Comparison of ENCODE assay signal across 12 cellular contexts in the genomic region with DNA sequence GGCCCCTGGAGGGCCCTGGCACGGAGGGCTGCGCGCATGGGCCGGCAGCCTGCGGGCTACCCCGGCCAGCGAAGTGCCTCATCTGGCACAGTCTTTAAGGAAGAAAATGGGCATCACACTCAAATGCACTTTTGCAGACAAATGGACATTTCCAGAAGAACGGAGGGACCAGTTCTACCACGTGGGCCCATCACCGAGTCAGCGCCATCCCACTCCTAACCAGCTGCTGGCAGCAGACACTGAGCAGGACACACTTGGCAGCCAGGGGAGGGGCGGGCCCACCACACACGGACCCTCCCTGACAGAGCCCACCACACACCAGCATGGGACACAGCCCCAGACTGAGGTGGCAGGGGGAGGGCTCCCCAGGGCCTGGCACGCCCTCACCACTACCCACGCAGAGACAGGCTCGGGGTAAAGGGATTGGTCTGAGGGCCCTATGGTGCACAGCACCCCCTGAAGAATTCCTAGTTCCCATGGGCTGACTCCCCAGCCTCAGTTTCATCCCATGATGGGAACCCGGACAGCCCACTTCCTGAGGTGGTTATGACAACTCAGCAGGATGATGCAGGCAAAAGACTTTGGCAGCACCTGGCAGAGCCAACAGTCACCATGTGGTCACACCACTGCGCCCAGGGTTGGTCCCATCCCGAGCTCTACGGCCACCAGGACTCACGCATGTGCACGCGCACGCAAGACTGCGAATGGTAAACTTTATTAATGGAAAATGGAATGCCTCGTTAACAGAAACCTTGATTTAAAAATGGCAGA. TPM values are rescaled to one million over a fixed set of nuclear protein-coding genes. Genes with fewer than 3 reads are reported as not detected.
DNase-seq lines count a peak whose midpoint lies in the region; FAIRE-seq and TF ChIP-seq lines count a peak whose summit lies in the region.
"Had no signal": no experiment of that assay in that cellular context is flagged by ENCODE, and none has a peak within 500 bp of the region (broad histone marks: within the 10 kb centered on the region; RNA-seq: fewer than 3 reads in every experiment).

No MANE protein-coding gene starts in this region.

- intact Hi-C loops in prostate gland (cut with DNase I): no loop called here

- H3K4me3 ChIP-seq in NT2/D1 (ENCODE audit: insufficient read length, low read depth): no peak overlapping the region
- H3K4me3 ChIP-seq in prostate gland: no peak overlapping the region
- H3K4me3 ChIP-seq: spleen had no signal

- H3K9me3 ChIP-seq in NT2/D1 (ENCODE audit: insufficient read depth, low read length): no peaks in the 10 kb centered on the region
- H3K9me3 ChIP-seq in prostate gland: no peaks in the 10 kb centered on the region
- H3K9me3 ChIP-seq: spleen had no signal

- no peak for FAIRE-seq in frontal cortex (lab: Jason Lieb, UNC)

- H3K4me1 ChIP-seq in NT2/D1 (ENCODE audit: insufficient read depth, insufficient read length) (peaks cover 30% of the 10 kb centered on the region), prostate gland (replicated peaks) (peaks cover 18% of the 10 kb centered on the region)

- TF ChIP-seq CTCF in GM13977 (IDR thresholded peaks at IDR 0.05; ENCODE audit: extremely low read depth, insufficient read depth, missing control alignments) (no peak), prostate gland (IDR thresholded peaks at IDR 0.05) (no peak)

- DNase-seq in GM13977 (ENCODE audit: low spot score) (peak; percentile 50), NT2/D1 (ENCODE audit: low read depth, low spot score) (no peak), frontal cortex (ENCODE audit: low spot score in 2 of 2) (peak; percentile 64 to 65), prostate gland (ENCODE audit: low spot score) (no peak), islet precursor cell (no peak), kidney glomerular epithelial cell (lab: John Stamatoyannopoulos, UW) (no peak), DMS79 (lab: John Stamatoyannopoulos, UW) (no peak), globus pallidus (ENCODE audit: low spot score) (no peak)
- DNase-seq: GOT3, NCI-H1092 had no signal

- TF ChIP-seq POLR2A in prostate gland (IDR thresholded peaks at IDR 0.05): no peak

- in situ Hi-C loops in GM13977 (cut with MboI; ENCODE audit: low pct_unique_long_range_greater_than_20kb, low sequenced_read_pairs, unreplicated experiment): no loop called here

- 50% methylated on average over 23 of the region's 26 CpGs for WGBS in prostate gland

- H3K27ac ChIP-seq in prostate gland: peak overlapping the region; percentile 60
- H3K27ac ChIP-seq: epithelial cell of prostate had no signal

- peaks cover 82% of the 10 kb centered on the region for H3K36me3 ChIP-seq in NT2/D1 (ENCODE audit: insufficient read depth, insufficient read length, low read length)
- peaks cover 7 to 21% of the 10 kb centered on the region in 2 donors for H3K36me3 ChIP-seq in prostate gland

- H3K9ac ChIP-seq in NT2/D1 (ENCODE audit: insufficient read length, low read depth): peak overlapping the region; percentile 53

- H3K27me3 ChIP-seq in NT2/D1 (ENCODE audit: insufficient read depth, insufficient read length) (no peaks in the 10 kb centered on the region), prostate gland (replicated peaks; ENCODE audit: insufficient read depth) (no peaks in the 10 kb centered on the region)
- H3K27me3 ChIP-seq: spleen had no signal

RNA-seq across cellular contexts. Expression of a gene that starts 18.7 kb away (rescaled TPM):
- total RNA-seq in frontal cortex: 0.41 TPM
- 1 to 10 TPM; 6.7 to 8.4 TPM for total RNA-seq in prostate gland

RNA-seq across cellular contexts. Expression of a gene that starts 36.1 kb away (rescaled TPM):
- 37.9 TPM for total RNA-seq in frontal cortex
- total RNA-seq in prostate gland: 100 to 1,000 TPM in 1 of 2 donors, 10 to 100 TPM in 1; 37.8 to 118 TPM

RNA-seq across cellular contexts. Expression of a gene that starts 36.4 kb away (rescaled TPM):
- total RNA-seq in frontal cortex: 86.4 TPM
- 100 to 1,000 TPM in 1 of 2 donors, 10 to 100 TPM in 1; 63.6 to 182 TPM for total RNA-seq in prostate gland

Comparison
In these comparisons a context has a peak if more than half of its experiments do, and no peak if none do; other contexts are left out.
1. DNase-seq: peak in GM13977 (single experiment) and frontal cortex (2 of 2); none in NT2/D1 (single experiment), prostate gland (single experiment), islet precursor cell (single experiment), kidney glomerular epithelial cell (single experiment), DMS79 (single experiment) and globus pallidus (single experiment).